ENCODE assay signal across 17 cellular contexts in genomic region chr2:45631955-45632354, GRCh38. TPM values are rescaled to one million over a fixed set of nuclear protein-coding genes. Genes with fewer than 3 reads are reported as not detected.
DNase-seq lines count a peak whose midpoint lies in the region; ATAC-seq and TF ChIP-seq lines count a peak whose summit lies in the region.
"Had no signal": no experiment of that assay in that cellular context is flagged by ENCODE, and none has a peak within 500 bp of the region (broad histone marks: within the 10 kb centered on the region; RNA-seq: fewer than 3 reads in every experiment).

No MANE protein-coding gene starts in this region.

- CTCF ChIA-PET in WTC11 (lab: Charles Lee): interaction anchor here (1.3 to 1.4 kb wide), 2 partner anchors 24 to 147 kb away, joined by 3 to 4 read pairs; no protein-coding TSS in a partner anchor

- no peak overlapping the region for H3K4ac ChIP-seq in H9 (ENCODE audit: low read depth, low read length)

- H3K18ac ChIP-seq in H9 (ENCODE audit: insufficient read length, low read depth, low read length): no peak overlapping the region

- no peak for TF ChIP-seq CTCF in H9 (conservative IDR thresholded peaks at IDR 0.05)
- no peak for TF ChIP-seq CTCF in WTC11 (IDR thresholded peaks at IDR 0.05)
- TF ChIP-seq CTCF in HFFc6 (IDR thresholded peaks at IDR 0.05): no peak

- H2AFZ ChIP-seq in H9 (ENCODE audit: low read length): peak overlapping the region; percentile 82
- H2AFZ ChIP-seq: GM23248 had no signal

- H3K4me1 ChIP-seq in H9 (ENCODE audit: insufficient read depth, low read length): no peaks in the 10 kb centered on the region; the same call in 1 of the 2 replicates
- H3K4me1 ChIP-seq in iPS-20b (ENCODE audit: insufficient read depth, low read length): peaks cover 17% of the 10 kb centered on the region
- H3K4me1 ChIP-seq: BLaER1, Caco-2 had no signal

- no peaks in the 10 kb centered on the region for H3K79me2 ChIP-seq in H9 (ENCODE audit: insufficient read depth, low read length)

- no peak overlapping the region for H3K56ac ChIP-seq in H9 (ENCODE audit: insufficient read length, low read depth, low read length)

- H3K4me1 Mint-ChIP-seq in H9: peaks cover 16 to 21% of the 10 kb centered on the region in 2 experiments
- H3K4me1 Mint-ChIP-seq in WTC11: peaks cover 21% of the 10 kb centered on the region
- H3K4me1 Mint-ChIP-seq in HFFc6 (ENCODE audit: low read depth): no peaks in the 10 kb centered on the region; the same call in 1 of the 2 replicates
- H3K4me1 Mint-ChIP-seq: B cell; CD4-positive, CD25-positive, alpha-beta regulatory T cell had no signal

- H4K91ac ChIP-seq in H9 (ENCODE audit: insufficient read length, low read depth, low read length): no peak overlapping the region

- H4K8ac ChIP-seq in H9 (replicated peaks; ENCODE audit: insufficient read length, low read depth, low read length): no peak overlapping the region

- H2BK120ac ChIP-seq in H9 (ENCODE audit: low read depth, low read length, poor library complexity, severe bottlenecking): no peak overlapping the region

- H3K23me2 ChIP-seq in H9 (ENCODE audit: insufficient read length, low read depth, low read length, poor library complexity, severe bottlenecking): no peaks in the 10 kb centered on the region

- peak; percentile 52 for ATAC-seq in WTC11
- no peak for ATAC-seq in GM19463 (IDR thresholded peaks at IDR 0.05; ENCODE audit: unreplicated experiment)
- ATAC-seq: CD8-positive, alpha-beta T cell; HCT116 had no signal

- no peak overlapping the region for H2BK15ac ChIP-seq in H9 (ENCODE audit: low read depth, low read length)

- no peak overlapping the region for H2BK12ac ChIP-seq in H9 (ENCODE audit: insufficient read length, low read depth, low read length)

- no peak overlapping the region for H3K4me3 ChIP-seq in iPS-20b (ENCODE audit: low read length)
- H3K4me3 ChIP-seq in MG63: no peak overlapping the region
- H3K4me3 ChIP-seq: BLaER1, GM23248 had no signal

- no peaks in the 10 kb centered on the region for H4K20me1 ChIP-seq in H9 (ENCODE audit: control insufficient read depth, insufficient read depth, insufficient read length)
- H4K20me1 ChIP-seq: BLaER1 had no signal

- H3K27ac Mint-ChIP-seq in H9: peak overlapping the region; percentile 13 to 69 (median 30); a peak in 5 of 7 replicates
- H3K27ac Mint-ChIP-seq in WTC11: peak overlapping the region; percentile 78
- no peak overlapping the region for H3K27ac Mint-ChIP-seq in HFFc6
- H3K27ac Mint-ChIP-seq: B cell; CD4-positive, CD25-positive, alpha-beta regulatory T cell; CD8-positive, alpha-beta T cell had no signal

- no peak overlapping the region for H3K4me3 Mint-ChIP-seq in H9
- H3K4me3 Mint-ChIP-seq in WTC11: no peak overlapping the region
- no peak overlapping the region for H3K4me3 Mint-ChIP-seq in HFFc6
- H3K4me3 Mint-ChIP-seq: B cell; CD4-positive, CD25-positive, alpha-beta regulatory T cell; CD8-positive, alpha-beta T cell had no signal

- H3K27ac ChIP-seq in H9 (ENCODE audit: insufficient read length, low read depth, low read length): no peak overlapping the region
- no peak overlapping the region for H3K27ac ChIP-seq in iPS-20b (ENCODE audit: low read length)
- H3K27ac ChIP-seq: BLaER1, C4-2B, GM23248 had no signal

- H2BK20ac ChIP-seq in H9 (ENCODE audit: low read depth, low read length, poor library complexity, severe bottlenecking): no peak overlapping the region

- no peaks in the 10 kb centered on the region for H3K79me1 ChIP-seq in H9 (ENCODE audit: insufficient read depth, low read depth, low read length, poor library complexity, severe bottlenecking)

- no peak overlapping the region for H2BK5ac ChIP-seq in H9 (ENCODE audit: insufficient read length, low read length)

- H3K14ac ChIP-seq in H9 (ENCODE audit: insufficient read depth, low read length): no peak overlapping the region

- no peaks in the 10 kb centered on the region for H3K9me3 Mint-ChIP-seq in H9
- H3K9me3 Mint-ChIP-seq in WTC11: no peaks in the 10 kb centered on the region
- H3K9me3 Mint-ChIP-seq in HFFc6: no peaks in the 10 kb centered on the region
- H3K9me3 Mint-ChIP-seq: CD8-positive, alpha-beta T cell had no signal

- H3K36me3 Mint-ChIP-seq in H9 (ENCODE audit: insufficient read depth in 1 of 3, low read depth in 3 of 3) (no peaks in the 10 kb centered on the region), WTC11 (no peaks in the 10 kb centered on the region), HFFc6 (ENCODE audit: low read depth) (no peaks in the 10 kb centered on the region)
- H3K36me3 Mint-ChIP-seq: CD4-positive, CD25-positive, alpha-beta regulatory T cell; CD8-positive, alpha-beta T cell had no signal

- no peak overlapping the region for H3K23ac ChIP-seq in H9 (ENCODE audit: insufficient read length, low read depth, low read length)

- H3K36me3 ChIP-seq in iPS-20b (ENCODE audit: insufficient read depth, low read depth, low read length) (no peaks in the 10 kb centered on the region), MG63 (no peaks in the 10 kb centered on the region)
- H3K36me3 ChIP-seq: BLaER1 had no signal

- no CpG with 5 or more reads among the region's 3 CpGs for WGBS in H9 (ENCODE audit: extremely low coverage, insufficient read length, low lambda C conversion rate)

- no peak overlapping the region for H2AK5ac ChIP-seq in H9 (ENCODE audit: insufficient read length, low read length)

- no peak overlapping the region for H4K5ac ChIP-seq in H9 (ENCODE audit: insufficient read length, low read depth, low read length)

- H3K4me2 ChIP-seq in H9 (ENCODE audit: insufficient read depth, insufficient read length, low read length): no peak overlapping the region
- H3K4me2 ChIP-seq: BLaER1 had no signal

- no peaks in the 10 kb centered on the region for H3K9me3 ChIP-seq in H9 (ENCODE audit: control insufficient read depth, low read depth, low read length)
- H3K9me3 ChIP-seq in iPS-20b (ENCODE audit: insufficient read depth, low read depth, low read length): no peaks in the 10 kb centered on the region
- H3K9me3 ChIP-seq in MG63: no peaks in the 10 kb centered on the region
- H3K9me3 ChIP-seq: BLaER1, Caco-2 had no signal

- POLR2A ChIA-PET in WTC11 (lab: Charles Lee): no interaction called here

- H3K9ac ChIP-seq in H9 (ENCODE audit: extremely low read depth, insufficient read length, low read length): no peak overlapping the region
- H3K9ac ChIP-seq in iPS-20b (ENCODE audit: low read depth, low read length): peak overlapping the region; percentile 35; the same call in 1 of the 2 replicates
- H3K9ac ChIP-seq: BLaER1, GM23248 had no signal

- H3K27me3 Mint-ChIP-seq in H9 (ENCODE audit: low read depth): no peaks in the 10 kb centered on the region
- H3K27me3 Mint-ChIP-seq in WTC11 (ENCODE audit: low read depth): no peaks in the 10 kb centered on the region; the same call in 1 of the 2 replicates
- peaks cover 30% of the 10 kb centered on the region for H3K27me3 Mint-ChIP-seq in HFFc6 (ENCODE audit: insufficient read depth)

- H3K27me3 ChIP-seq in H9 (ENCODE audit: insufficient read depth, low read length) (no peaks in the 10 kb centered on the region), iPS-20b (ENCODE audit: insufficient read depth, low read length) (no peaks in the 10 kb centered on the region), MG63 (no peaks in the 10 kb centered on the region)
- H3K27me3 ChIP-seq: BLaER1 had no signal

- no peak overlapping the region for H3T11ph ChIP-seq in H9 (ENCODE audit: low read length)

- DNase-seq in H9 (no peak), WTC11 (ENCODE audit: low spot score) (no peak), HFFc6 (no peak), MG63 (no peak)
- DNase-seq in activated effector memory CD4-positive, alpha-beta T cell treated with Interleukin-2 at 50 U/mL for 16 hours: no peak
- DNase-seq: Caco-2; CD4-positive, CD25-positive, alpha-beta regulatory T cell; CD8-positive, alpha-beta T cell; DMS153; DND-41; GM23248 had no signal

TF ChIP-seq in WTC11, 78 proteins besides CTCF, POLR2A, EP300 and RAD21 (continues in another document):
- TF ChIP-seq NR3C1 (CRISPR knock-in tag; conservative IDR thresholded peaks at IDR 0.05; ENCODE audit: low read depth) (no peak), ETV6 (CRISPR knock-in tag; IDR thresholded peaks at IDR 0.05) (no peak), GRHL2 (CRISPR knock-in tag; IDR thresholded peaks at IDR 0.05; ENCODE audit: insufficient replicate concordance, severe bottlenecking) (no peak), SMAD4 (CRISPR knock-in tag; IDR thresholded peaks at IDR 0.05) (no peak), ZSCAN18 (CRISPR knock-in tag; IDR thresholded peaks at IDR 0.05) (no peak), MLX (CRISPR knock-in tag; IDR thresholded peaks at IDR 0.05) (no peak), IRF2 (CRISPR knock-in tag; IDR thresholded peaks at IDR 0.05; ENCODE audit: borderline replicate concordance, low read depth) (no peak), ZBTB21 (CRISPR knock-in tag; IDR thresholded peaks at IDR 0.05; ENCODE audit: borderline replicate concordance) (no peak), CBFB (CRISPR knock-in tag; IDR thresholded peaks at IDR 0.05; ENCODE audit: low read depth) (no peak)

RNA-seq across cellular contexts. Expression of gene PRKCE, which starts 19.5 kb away (rescaled TPM):
- total RNA-seq in H9 (2021) (1.3 TPM in 2 replicates), WTC11 (2021) (3.1 to 5.8 TPM (median 3.8 TPM) in 3 replicates)
- 10 to 100 TPM; 10.8 to 13.7 (median 12.0) TPM for total RNA-seq in HFFc6 (2021; fragmentation: NEBNext Ultra II Directional; extraction: Animal tissue kit (Norgen Biotek cat#: 25700))
- total RNA-seq in MG63 (2014; rRNA removed; shearing (Covaris generic); ENCODE audit: low replicate concordance): 7.9 and 16.9 TPM in 2 replicates

RNA-seq across cellular contexts. Expression of gene SRBD1, which starts 20.9 kb away (rescaled TPM):
- total RNA-seq in H9 (2021) (18.3 TPM in 2 replicates), WTC11 (2021) (19.1 to 23.4 TPM (median 22.8 TPM) in 3 replicates)
- total RNA-seq in HFFc6 (2021; fragmentation: NEBNext Ultra II Directional; extraction: Animal tissue kit (Norgen Biotek cat#: 25700)): 10 to 100 TPM in 5 of 6 experiments, 1 to 10 TPM in 1; 9.5 to 13.6 (median 12.4) TPM
- 5.8 and 30.5 TPM in 2 replicates for total RNA-seq in MG63 (2014; rRNA removed; shearing (Covaris generic); ENCODE audit: low replicate concordance)
